In genomic region chr1:221778535-221779142, GRCh38 we compare ENCODE assay signal across 9 cellular contexts. TPM values are rescaled to one million over a fixed set of nuclear protein-coding genes. Genes with fewer than 3 reads are reported as not detected.
DNase-seq lines count a peak whose midpoint lies in the region; ATAC-seq and TF ChIP-seq lines count a peak whose summit lies in the region.
"Had no signal": no experiment of that assay in that cellular context is flagged by ENCODE, and none has a peak within 500 bp of the region (broad histone marks: within the 10 kb centered on the region; RNA-seq: fewer than 3 reads in every experiment).

No MANE protein-coding gene starts in this region.

- no peak overlapping the region for H3K27ac ChIP-seq in coronary artery
- H3K27ac ChIP-seq: SK-N-MC had no signal

- TF ChIP-seq CTCF in CD14-positive monocyte (IDR thresholded peaks at IDR 0.05) (no peak), lower leg skin (IDR thresholded peaks at IDR 0.05) (no peak), coronary artery (IDR thresholded peaks at IDR 0.05) (no peak)
- no peak for TF ChIP-seq CTCF in activated CD8-positive, alpha-beta T cell treated with anti-CD3 and anti-CD28 coated beads for 36 hours (IDR thresholded peaks at IDR 0.05)

- ATAC-seq in GM19328 (IDR thresholded peaks at IDR 0.05; ENCODE audit: unreplicated experiment): peak; percentile 38
- ATAC-seq in HG03342 (IDR thresholded peaks at IDR 0.05; ENCODE audit: unreplicated experiment): peak; percentile 33
- ATAC-seq in activated CD8-positive, alpha-beta T cell treated with anti-CD3 and anti-CD28 coated beads for 36 hours: peak; percentile 53
- ATAC-seq in HG02840 (IDR thresholded peaks at IDR 0.05; ENCODE audit: low FRiP score, unreplicated experiment): no peak

- CTCF ChIA-PET in activated CD8-positive, alpha-beta T cell treated with anti-CD3 and anti-CD28 coated beads for 36 hours (lab: Charles Lee): interaction anchor here (0.7 to 2.4 kb wide), 11 partner anchors 19 to 301 kb away, joined by 3 to 7 read pairs (median 4); no protein-coding TSS in a partner anchor

- H3K36me3 Mint-ChIP-seq in CD14-positive monocyte: no peaks in the 10 kb centered on the region
- peaks cover 1% of the 10 kb centered on the region for H3K36me3 Mint-ChIP-seq in activated CD8-positive, alpha-beta T cell treated with anti-CD3 and anti-CD28 coated beads for 36 hours (ENCODE audit: low read depth)

- POLR2A ChIA-PET in activated CD8-positive, alpha-beta T cell treated with anti-CD3 and anti-CD28 coated beads for 36 hours (lab: Charles Lee): interaction anchor here (0.6 to 2.1 kb wide), 9 partner anchors 11 to 340 kb away, joined by 3 to 9 read pairs (median 5); partner anchors contain the start of gene DUSP10

- H3K4me3 Mint-ChIP-seq in CD14-positive monocyte: no peak overlapping the region
- peak overlapping the region; percentile 51 for H3K4me3 Mint-ChIP-seq in activated CD8-positive, alpha-beta T cell treated with anti-CD3 and anti-CD28 coated beads for 36 hours

- H3K27ac Mint-ChIP-seq in CD14-positive monocyte: peak overlapping the region; percentile 66 to 83 (median 69)
- peak overlapping the region; percentile 81 for H3K27ac Mint-ChIP-seq in activated CD8-positive, alpha-beta T cell treated with anti-CD3 and anti-CD28 coated beads for 36 hours

- H3K9me3 Mint-ChIP-seq in CD14-positive monocyte: no peaks in the 10 kb centered on the region
- H3K9me3 Mint-ChIP-seq in activated CD8-positive, alpha-beta T cell treated with anti-CD3 and anti-CD28 coated beads for 36 hours: peaks cover 2% of the 10 kb centered on the region

- 77 to 78% methylated on average over 8 of the region's 8 CpGs for WGBS in lower leg skin, 2 donors

- H3K4me1 Mint-ChIP-seq in CD14-positive monocyte: peaks cover 78% of the 10 kb centered on the region
- H3K4me1 Mint-ChIP-seq in activated CD8-positive, alpha-beta T cell treated with anti-CD3 and anti-CD28 coated beads for 36 hours (ENCODE audit: low read depth): peaks cover 90% of the 10 kb centered on the region

- H3K4me3 ChIP-seq in lower leg skin (ENCODE audit: low read depth, poor library complexity, severe bottlenecking) (no peak overlapping the region), coronary artery (no peak overlapping the region)
- H3K4me3 ChIP-seq: SK-N-MC had no signal

- no peaks in the 10 kb centered on the region for H3K27me3 Mint-ChIP-seq in CD14-positive monocyte (ENCODE audit: low read depth in 3 of 3)
- H3K27me3 Mint-ChIP-seq in activated CD8-positive, alpha-beta T cell treated with anti-CD3 and anti-CD28 coated beads for 36 hours: no peaks in the 10 kb centered on the region

- no peak for TF ChIP-seq POLR2A in lower leg skin (IDR thresholded peaks at IDR 0.05)

- DNase-seq in CD14-positive monocyte (ENCODE audit: low spot score) (peak; percentile 66), HCEC 1CT (no peak), lower leg skin (ENCODE audit: low spot score in 2 of 2) (no peak), coronary artery (ENCODE audit: low spot score) (no peak)
- DNase-seq in activated CD8-positive, alpha-beta T cell treated with anti-CD3 and anti-CD28 coated beads for 36 hours: peak; percentile 72

- intact Hi-C loops in CD14-positive monocyte (cut with micrococcal nuclease): loop anchor here in 1 of 2 donors (10.0 kb wide), 1 partner anchor 66 kb away; no protein-coding TSS in a partner anchor
- intact Hi-C loops in activated CD8-positive, alpha-beta T cell treated with anti-CD3 and anti-CD28 coated beads for 36 hours (cut with micrococcal nuclease): loop anchor here (2.0 to 5.0 kb wide), 2 partner anchors 16 to 184 kb away; no protein-coding TSS in a partner anchor
- intact Hi-C loops in lower leg skin (cut with DNase I; ENCODE audit: low total_unique reads): no loop called here

RNA-seq across cellular contexts. Expression of gene DUSP10, which starts 36.8 kb away (rescaled TPM):
- polyA plus RNA-seq in CD14-positive monocyte: 10 to 100 TPM; 10.4 to 12.7 TPM
- total RNA-seq in activated CD8-positive, alpha-beta T cell treated with anti-CD3 and anti-CD28 coated beads for 36 hours: 10 to 100 TPM; 10.8 to 12.9 TPM
- 10 to 100 TPM; 11.8 to 20.9 (median 14.6) TPM for total RNA-seq in lower leg skin

Comparison
In these comparisons a context has a peak if more than half of its experiments do, and no peak if none do; other contexts are left out.
1. DNase-seq: peak in CD14-positive monocyte (single experiment) and activated CD8-positive, alpha-beta T cell treated with anti-CD3 and anti-CD28 coated beads for 36 hours (single experiment); none in HCEC 1CT (single experiment), lower leg skin (0 of 2) and coronary artery (single experiment).